31 cellular contexts compared by ENCODE assay signal in the genomic region with DNA sequence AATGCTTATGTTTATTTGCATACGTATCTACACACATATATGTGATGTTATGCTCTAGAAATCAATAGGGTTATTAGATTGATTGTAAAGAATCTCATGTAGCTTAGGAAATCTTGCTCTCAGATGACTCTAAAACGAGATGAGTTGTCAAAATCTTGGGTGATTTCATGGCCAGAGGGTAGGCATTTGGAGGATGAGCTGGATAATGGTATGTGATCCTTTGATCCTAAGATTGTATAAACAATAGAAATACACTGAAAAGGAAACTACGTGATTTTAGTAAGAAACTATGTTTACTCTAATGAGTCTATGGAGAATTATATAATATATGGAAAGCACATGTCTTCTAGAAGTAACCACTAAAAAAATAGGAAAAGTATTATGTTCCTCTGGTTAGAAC.
DNase-seq lines count a peak whose midpoint lies in the region; ATAC-seq and TF ChIP-seq lines count a peak whose summit lies in the region.
"Had no signal": no experiment of that assay in that cellular context is flagged by ENCODE, and none has a peak within 500 bp of the region (broad histone marks: within the 10 kb centered on the region; RNA-seq: fewer than 3 reads in every experiment).

No MANE protein-coding gene starts in this region.

- H3K27ac ChIP-seq in PC-3 (ENCODE audit: low read length) (no peak overlapping the region), colonic mucosa (no peak overlapping the region)
- H3K27ac ChIP-seq: 22Rv1; A549; BLaER1; BLaER1 treated with 17β-estradiol and CSF1 and Interleukin-3, amounts not matched to agents 10 nM and 100 nM; C4-2B had no signal

- DNase-seq in NCI-H82 (lab: John Stamatoyannopoulos, UW), result peak; percentile 18
- DNase-seq in NCI-H82 treated with DMSO at 0.1 percent for 48 hours (lab: John Stamatoyannopoulos, UW; ENCODE audit: unreplicated experiment), result no peak
- peak; percentile 28 for DNase-seq in HS-5 (ENCODE audit: low read depth)
- DNase-seq in PC-3, result peak; percentile 58
- no peak for DNase-seq in colonic mucosa
- DNase-seq: 8988T; ACHN; AML-193; BE2C; C1 segment of cervical spinal cord; Caco-2; Calu3; CD4-positive, alpha-beta memory T cell; CD4-positive, alpha-beta T cell; CD4-positive, CD25-positive, alpha-beta regulatory T cell; CD8-positive, alpha-beta memory T cell; CD8-positive, alpha-beta T cell; COR-L47; DMS 273 treated with DMSO at 0.1 percent for 48 hours; DMS153; DMS53; DMS79; DMS79 treated with DMSO at 0.1 percent for 48 hours; DND-41; EL had no signal

- H3K4me3 ChIP-seq in PC-3 (ENCODE audit: low read length), result no peak overlapping the region
- no peak overlapping the region for H3K4me3 ChIP-seq in colonic mucosa
- H3K4me3 ChIP-seq: A549; BLaER1; BLaER1 treated with 17β-estradiol and CSF1 and Interleukin-3, amounts not matched to agents 10 nM and 100 nM had no signal

- no peak overlapping the region for H3K4me2 ChIP-seq in PC-3 (ENCODE audit: low read length)
- H3K4me2 ChIP-seq: A549; BLaER1; BLaER1 treated with 17β-estradiol and CSF1 and Interleukin-3, amounts not matched to agents 10 nM and 100 nM had no signal

- H2AFZ ChIP-seq in PC-3 (ENCODE audit: low read length), result no peak overlapping the region

- no TSS peak for BruUV-seq in PC-3 (replicated peaks; lab: Mats Ljungman, UMichigan)

- H3K36me3 ChIP-seq in PC-3 (ENCODE audit: low read depth, low read length) (no peaks in the 10 kb centered on the region), colonic mucosa (no peaks in the 10 kb centered on the region)
- H3K36me3 ChIP-seq: BE2C; BLaER1; BLaER1 treated with 17β-estradiol and CSF1 and Interleukin-3, amounts not matched to agents 10 nM and 100 nM had no signal

- H3K27me3 ChIP-seq in PC-3 (ENCODE audit: low read length) (no peaks in the 10 kb centered on the region), colonic mucosa (no peaks in the 10 kb centered on the region)
- H3K27me3 ChIP-seq: BE2C; BLaER1; BLaER1 treated with 17β-estradiol and CSF1 and Interleukin-3, amounts not matched to agents 10 nM and 100 nM had no signal

- POLR2A ChIA-PET in PC-3 (lab: Charles Lee; ENCODE audit: unreplicated experiment), result no interaction called here

- H3K79me2 ChIP-seq in PC-3 (ENCODE audit: low read length), result no peaks in the 10 kb centered on the region

- H3K9ac ChIP-seq in PC-3 (ENCODE audit: low read length) (no peak overlapping the region), colonic mucosa (ENCODE audit: low read depth in 2 of 2, low read length in 2 of 2) (no peak overlapping the region)
- H3K9ac ChIP-seq: BLaER1; BLaER1 treated with 17β-estradiol and CSF1 and Interleukin-3, amounts not matched to agents 10 nM and 100 nM had no signal

- H3F3A ChIP-seq in PC-3 (ENCODE audit: low read length, unreplicated experiment), result peaks cover 2% of the 10 kb centered on the region

- intact Hi-C loops in PC-3 (cut with micrococcal nuclease) (loop anchor here (10.0 kb wide), 1 partner anchor 45 kb away; no protein-coding TSS in a partner anchor), colonic mucosa (cut with DNase I) (no loop called here)

- no peaks in the 10 kb centered on the region for H3K9me2 ChIP-seq in PC-3 (replicated peaks; ENCODE audit: low read length)

- CTCF ChIA-PET in PC-3 (lab: Charles Lee), result no interaction called here

- H3K4me1 ChIP-seq in PC-3 (ENCODE audit: insufficient read depth, low read length), result peaks cover 15% of the 10 kb centered on the region
- H3K4me1 ChIP-seq in colonic mucosa, result no peaks in the 10 kb centered on the region
- H3K4me1 ChIP-seq: A549; BE2C; BLaER1; BLaER1 treated with 17β-estradiol and CSF1 and Interleukin-3, amounts not matched to agents 10 nM and 100 nM; Caco-2 had no signal

- ATAC-seq in PC-3 (peak; percentile 58), HG03342 (IDR thresholded peaks at IDR 0.05; ENCODE audit: unreplicated experiment) (no peak)
- ATAC-seq: A549; CD8-positive, alpha-beta T cell had no signal

- H3K9me3 ChIP-seq in PC-3 (ENCODE audit: low read length) (no peaks in the 10 kb centered on the region; the same call in 1 of the 2 replicates), colonic mucosa (no peaks in the 10 kb centered on the region)
- H3K9me3 ChIP-seq: A549, BLaER1, Caco-2 had no signal

- no peaks in the 10 kb centered on the region for H4K20me1 ChIP-seq in PC-3 (ENCODE audit: low read length)
- H4K20me1 ChIP-seq: BLaER1; BLaER1 treated with 17β-estradiol and CSF1 and Interleukin-3, amounts not matched to agents 10 nM and 100 nM had no signal

- TF ChIP-seq CTCF in PC-3 (conservative IDR thresholded peaks at IDR 0.05; ENCODE audit: low read depth, low read length) (no peak), colonic mucosa (IDR thresholded peaks at IDR 0.05) (no peak)

Comparison
In these comparisons a context has a peak if more than half of its experiments do, and no peak if none do; other contexts are left out.
1. DNase-seq: peak in NCI-H82 (single experiment), HS-5 (single experiment) and PC-3 (single experiment); none in NCI-H82 treated with DMSO at 0.1 percent for 48 hours (single experiment) and colonic mucosa (single experiment).